In the genomic region with DNA sequence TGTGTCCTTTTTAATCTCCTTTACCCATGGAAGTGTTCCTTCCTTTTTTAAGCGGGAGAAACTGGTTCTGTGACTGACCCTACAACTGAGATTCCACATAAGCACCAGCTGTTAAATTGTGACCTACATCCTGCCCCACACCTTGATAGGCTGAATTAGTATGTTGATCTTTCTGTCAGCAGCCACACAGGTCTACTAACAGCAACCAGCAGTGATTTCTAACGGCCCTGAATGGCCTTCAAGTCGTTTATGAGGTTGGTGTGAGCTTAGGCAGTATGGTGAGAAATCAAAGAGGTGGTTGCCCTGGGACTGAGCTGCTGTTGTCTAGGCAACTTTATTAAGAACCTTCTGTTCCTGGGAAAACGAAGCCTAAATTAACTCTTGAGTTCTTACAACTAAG, we compare ENCODE assay signal across 16 cellular contexts.
DNase-seq lines count a peak whose midpoint lies in the region; TF ChIP-seq lines count a peak whose summit lies in the region.
"Had no signal": no experiment of that assay in that cellular context is flagged by ENCODE, and none has a peak within 500 bp of the region (broad histone marks: within the 10 kb centered on the region; RNA-seq: fewer than 3 reads in every experiment).

No MANE protein-coding gene starts in this region.

- H3K36me3 Mint-ChIP-seq in endodermal cell (ENCODE audit: low read depth), result no peaks in the 10 kb centered on the region
- H3K36me3 Mint-ChIP-seq: CD4-positive, CD25-positive, alpha-beta regulatory T cell had no signal

- H3K9ac ChIP-seq in endodermal cell (ENCODE audit: extremely low read depth, low read length, poor library complexity, severe bottlenecking), result no peak overlapping the region
- H3K9ac ChIP-seq in mesendoderm (ENCODE audit: low read length), result no peak overlapping the region
- H3K9ac ChIP-seq: BLaER1 treated with 17β-estradiol and CSF1 and Interleukin-3, amounts not matched to agents 10 nM and 100 nM had no signal

- peaks cover 10% of the 10 kb centered on the region for H3K4me1 Mint-ChIP-seq in endodermal cell
- H3K4me1 Mint-ChIP-seq: CD4-positive, CD25-positive, alpha-beta regulatory T cell had no signal

- DNase-seq in NCI-H748 (lab: John Stamatoyannopoulos, UW; ENCODE audit: unreplicated experiment) (peak; percentile 17), NCI-H748 treated with DMSO at 0.1 percent for 48 hours (lab: John Stamatoyannopoulos, UW) (no peak), H7 (peak; percentile 8), endodermal cell (peak; percentile 54), mesendoderm (peak; percentile 47), HCEC 1CT (no peak), SKM-1 treated with dmso at 0.1 percent for 144 hours (lab: John Stamatoyannopoulos, UW; ENCODE audit: unreplicated experiment) (no peak)
- no peak for DNase-seq in stimulated activated CD4-positive, alpha-beta T cell treated with anti-CD3 and anti-CD28 coated beads, Interleukin-12 subunit alpha, Interleukin-12 subunit beta, amount 100 ng/mL, for 4 hours
- DNase-seq: ACHN; Calu3; CD4-positive, CD25-positive, alpha-beta regulatory T cell; DND-41; GDM1; GOT3 had no signal

- no peaks in the 10 kb centered on the region for H3K9me3 Mint-ChIP-seq in endodermal cell

- no peak overlapping the region for H3K4me2 ChIP-seq in mesendoderm (ENCODE audit: low read length)
- H3K4me2 ChIP-seq: BLaER1 treated with 17β-estradiol and CSF1 and Interleukin-3, amounts not matched to agents 10 nM and 100 nM had no signal

- H3K27me3 Mint-ChIP-seq in endodermal cell (ENCODE audit: insufficient read depth), result no peaks in the 10 kb centered on the region
- H3K27me3 Mint-ChIP-seq: CD4-positive, CD25-positive, alpha-beta regulatory T cell had no signal

- H3K36me3 ChIP-seq in H7 (replicated peaks; ENCODE audit: control insufficient read depth, insufficient read depth, low read length) (no peaks in the 10 kb centered on the region), endodermal cell (ENCODE audit: control insufficient read depth, insufficient read depth, low read length) (no peaks in the 10 kb centered on the region), mesendoderm (ENCODE audit: control insufficient read depth, insufficient read depth, low read length) (no peaks in the 10 kb centered on the region)
- H3K36me3 ChIP-seq: BLaER1 treated with 17β-estradiol and CSF1 and Interleukin-3, amounts not matched to agents 10 nM and 100 nM had no signal

- H3K4ac ChIP-seq in mesendoderm (ENCODE audit: low read depth, low read length), result no peak overlapping the region

- WGBS in endodermal cell (ENCODE audit: insufficient coverage in 1 of 2, insufficient read length in 1 of 2), 2 experiments, result 87 to 100% methylated on average over 2 to 4 of the region's 4 CpGs
- WGBS in mesendoderm (ENCODE audit: extremely low coverage, insufficient coverage, low lambda C conversion rate), result no CpG with 5 or more reads among the region's 4 CpGs

- H3K23ac ChIP-seq in mesendoderm (ENCODE audit: low read length), result no peak overlapping the region

- no peak overlapping the region for H3K4me3 ChIP-seq in H7 (ENCODE audit: insufficient read depth, low read depth, low read length)
- no peak overlapping the region for H3K4me3 ChIP-seq in endodermal cell (ENCODE audit: low read length)
- H3K4me3 ChIP-seq in mesendoderm (ENCODE audit: low read length), result no peak overlapping the region
- H3K4me3 ChIP-seq: BLaER1 treated with 17β-estradiol and CSF1 and Interleukin-3, amounts not matched to agents 10 nM and 100 nM had no signal

- H3K9me3 ChIP-seq in endodermal cell (ENCODE audit: control insufficient read depth, low read length), result no peaks in the 10 kb centered on the region
- H3K9me3 ChIP-seq: BLaER1 treated with 17β-estradiol and CSF1 and Interleukin-3, amounts not matched to agents 10 nM and 100 nM had no signal

- H3K27ac Mint-ChIP-seq in endodermal cell, result no peak overlapping the region
- H3K27ac Mint-ChIP-seq: CD4-positive, CD25-positive, alpha-beta regulatory T cell had no signal

- H3K27me3 ChIP-seq in H7 (ENCODE audit: control insufficient read depth, insufficient read depth, low read length) (no peaks in the 10 kb centered on the region), endodermal cell (ENCODE audit: control insufficient read depth, insufficient read depth, low read length, poor library complexity, severe bottlenecking) (no peaks in the 10 kb centered on the region), mesendoderm (ENCODE audit: insufficient read depth, low read length, poor library complexity) (no peaks in the 10 kb centered on the region)
- H3K27me3 ChIP-seq: BLaER1 treated with 17β-estradiol and CSF1 and Interleukin-3, amounts not matched to agents 10 nM and 100 nM had no signal

- H2BK120ac ChIP-seq in mesendoderm (ENCODE audit: low read depth, low read length), result no peak overlapping the region

- H3K79me2 ChIP-seq in mesendoderm (ENCODE audit: control insufficient read depth, insufficient read depth, low read length), result no peaks in the 10 kb centered on the region

- H3K4me1 ChIP-seq in endodermal cell (ENCODE audit: control insufficient read depth, insufficient read depth, low read length) (no peaks in the 10 kb centered on the region), mesendoderm (ENCODE audit: control insufficient read depth, low read depth, low read length) (peaks cover 2% of the 10 kb centered on the region)

- no peak overlapping the region for H2BK15ac ChIP-seq in mesendoderm (replicated peaks; ENCODE audit: low read depth)

- peak overlapping the region; percentile 2 for H3K56ac ChIP-seq in mesendoderm (ENCODE audit: low read length)

- H3K79me1 ChIP-seq in mesendoderm (ENCODE audit: low read length), result no peaks in the 10 kb centered on the region

- TF ChIP-seq CTCF in endodermal cell (conservative IDR thresholded peaks at IDR 0.05), result no peak

- no peak overlapping the region for H3K18ac ChIP-seq in mesendoderm (ENCODE audit: low read length)

- no peak overlapping the region for H3K4me3 Mint-ChIP-seq in endodermal cell
- H3K4me3 Mint-ChIP-seq: CD4-positive, CD25-positive, alpha-beta regulatory T cell had no signal

- H4K8ac ChIP-seq in mesendoderm (ENCODE audit: low read depth, low read length), result no peak overlapping the region

- no peak overlapping the region for H2AK5ac ChIP-seq in mesendoderm (ENCODE audit: low read length)

- H3K27ac ChIP-seq in endodermal cell (ENCODE audit: low read depth, low read length) (no peak overlapping the region), mesendoderm (ENCODE audit: low read depth, low read length) (no peak overlapping the region)
- H3K27ac ChIP-seq: BLaER1 treated with 17β-estradiol and CSF1 and Interleukin-3, amounts not matched to agents 10 nM and 100 nM; HL-60 had no signal

- H2BK5ac ChIP-seq in mesendoderm (ENCODE audit: low read length), result no peak overlapping the region

- no peak overlapping the region for H4K5ac ChIP-seq in mesendoderm (ENCODE audit: low read length)

Comparison
In these comparisons a context has a peak if more than half of its experiments do, and no peak if none do; other contexts are left out.
1. DNase-seq: peak in NCI-H748 (single experiment), H7 (single experiment), endodermal cell (single experiment) and mesendoderm (single experiment); none in NCI-H748 treated with DMSO at 0.1 percent for 48 hours (single experiment), HCEC 1CT (single experiment), SKM-1 treated with dmso at 0.1 percent for 144 hours (single experiment) and stimulated activated CD4-positive, alpha-beta T cell treated with anti-CD3 and anti-CD28 coated beads, Interleukin-12 subunit alpha, Interleukin-12 subunit beta, amount 100 ng/mL, for 4 hours (single experiment).